In the genomic region with DNA sequence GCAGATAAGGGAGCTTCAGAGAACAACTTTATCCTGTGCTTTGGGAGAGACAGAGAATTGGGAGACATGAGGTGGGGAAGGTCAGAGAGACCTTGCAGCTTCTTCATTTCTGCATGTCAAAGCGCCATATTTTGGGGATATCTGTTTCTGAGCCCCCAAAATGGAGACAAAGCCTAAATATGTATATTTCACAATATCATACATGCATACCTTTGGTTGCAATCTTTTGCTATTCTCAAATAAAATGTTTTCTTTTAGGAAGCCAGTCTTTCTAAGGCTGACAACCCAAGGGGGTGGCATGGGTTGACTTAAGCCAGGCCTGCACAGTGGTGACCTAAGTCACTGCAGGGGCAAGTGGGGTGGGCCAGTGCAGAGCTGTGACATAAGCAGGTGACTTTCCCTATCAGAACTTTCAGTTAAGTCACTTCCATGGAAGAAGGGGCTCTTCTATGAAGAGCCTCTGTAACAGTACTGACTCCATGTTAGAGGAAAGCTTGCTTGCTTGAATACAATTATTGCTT, we compare ENCODE assay signal across 15 cellular contexts. TPM values are rescaled to one million over a fixed set of nuclear protein-coding genes. Genes with fewer than 3 reads are reported as not detected.
DNase-seq lines count a peak whose midpoint lies in the region; ATAC-seq, FAIRE-seq and TF ChIP-seq lines count a peak whose summit lies in the region.
"Had no signal": no experiment of that assay in that cellular context is flagged by ENCODE, and none has a peak within 500 bp of the region (broad histone marks: within the 10 kb centered on the region; RNA-seq: fewer than 3 reads in every experiment).

No MANE protein-coding gene starts in this region.

- H3K27me3 ChIP-seq in HepG2 (ENCODE audit: control insufficient read depth in 1 of 2, insufficient read depth in 2 of 2, low read length in 2 of 2) (no peaks in the 10 kb centered on the region), right lobe of liver (no peaks in the 10 kb centered on the region), endodermal cell (ENCODE audit: control insufficient read depth, insufficient read depth, low read length, poor library complexity, severe bottlenecking) (no peaks in the 10 kb centered on the region)

- H3K4me3 ChIP-seq in HepG2 (replicated peaks in 1 of 3; ENCODE audit: insufficient read depth in 1 of 3, low read depth in 2 of 3, low read length in 3 of 3) (no peak overlapping the region), right lobe of liver (no peak overlapping the region), endodermal cell (ENCODE audit: low read length) (peak overlapping the region; percentile 69)
- H3K4me3 ChIP-seq: A549 had no signal

- ATAC-seq in HepG2 (peak; percentile 41; the same call in 1 of the 3 replicates), right lobe of liver (no peak), GM19397 (IDR thresholded peaks at IDR 0.05; ENCODE audit: unreplicated experiment) (no peak)
- ATAC-seq: A549 had no signal

- H3K4me1 ChIP-seq in HepG2 (ENCODE audit: insufficient read depth, low read length) = peaks cover 14% of the 10 kb centered on the region
- no peaks in the 10 kb centered on the region for H3K4me1 ChIP-seq in right lobe of liver
- H3K4me1 ChIP-seq in endodermal cell (ENCODE audit: control insufficient read depth, insufficient read depth, low read length) = peaks cover 26% of the 10 kb centered on the region
- H3K4me1 ChIP-seq: A549 had no signal

- CTCF ChIA-PET in HepG2 (lab: Yijun Ruan, JAX; ENCODE audit: low intra/inter-chr PET ratio, low total read pairs) = no interaction called here

- TF ChIP-seq RAD21 in HepG2 (CRISPR knock-in tag; IDR thresholded peaks at IDR 0.05) = no peak

- 0% methylated on average over 1 of the region's 1 CpG for WGBS in HepG2 (ENCODE audit: low lambda C conversion rate)
- WGBS in right lobe of liver (ENCODE audit: insufficient coverage, low coverage, low lambda C conversion rate, missing lambda C conversion rate) = 78% methylated on average over 1 of the region's 1 CpG
- 59% methylated on average over 1 of the region's 1 CpG; no CpG with 5 or more reads in 1 of the 2 experiments for WGBS in endodermal cell (ENCODE audit: insufficient coverage in 1 of 2, insufficient read length in 1 of 2), 2 experiments

- H3K4me2 ChIP-seq in HepG2 (ENCODE audit: low read depth, low read length) = no peak overlapping the region
- H3K4me2 ChIP-seq: A549 had no signal

- no TSS peak for BruUV-seq in HepG2 (replicated peaks; lab: Mats Ljungman, UMichigan)

- TF ChIP-seq CTCF in HepG2 (CRISPR knock-in tag; IDR thresholded peaks at IDR 0.05) = no peak
- TF ChIP-seq CTCF in right lobe of liver (IDR thresholded peaks at IDR 0.05) = no peak
- no peak for TF ChIP-seq CTCF in endodermal cell (conservative IDR thresholded peaks at IDR 0.05)

- DNase-seq in HepG2 (ENCODE audit: low spot score) (no peak), right lobe of liver (no peak), endodermal cell (no peak)
- DNase-seq in stimulated activated CD4-positive, alpha-beta T cell treated with anti-CD3 and anti-CD28 coated beads, Interleukin-4, amount 100 ng/mL, for 1 hour = no peak
- DNase-seq: AML-193; CD4-positive, alpha-beta T cell; DMS153; DMS79; GDM1; GOT3; H7 had no signal

- no peak for FAIRE-seq in HepG2 (lab: Jason Lieb, UNC)
- FAIRE-seq: A549 had no signal

- H3K27me3 Mint-ChIP-seq in endodermal cell (ENCODE audit: insufficient read depth) = peaks cover 27% of the 10 kb centered on the region

- H2AFZ ChIP-seq in HepG2 (ENCODE audit: low read length) = no peak overlapping the region

- TF ChIP-seq POLR2A in HepG2 (IDR thresholded peaks at IDR 0.05; ENCODE audit: insufficient read depth in 1 of 2, low read depth in 2 of 2, low read length in 2 of 2) (no peak), right lobe of liver (IDR thresholded peaks at IDR 0.05) (no peak)

- H3K36me3 ChIP-seq in HepG2 (replicated peaks in 1 of 2; ENCODE audit: control insufficient read depth in 1 of 2, insufficient read depth in 2 of 2, low read length in 2 of 2) (no peaks in the 10 kb centered on the region), right lobe of liver (no peaks in the 10 kb centered on the region), endodermal cell (ENCODE audit: control insufficient read depth, insufficient read depth, low read length) (no peaks in the 10 kb centered on the region)

- intact Hi-C loops in HepG2 (cut with micrococcal nuclease; ENCODE audit: unreplicated experiment) (no loop called here), right lobe of liver (cut with DNase I) (no loop called here)

- H3K9me3 Mint-ChIP-seq in endodermal cell = peaks cover 35% of the 10 kb centered on the region
- H3K9me3 Mint-ChIP-seq: CD4-positive, alpha-beta T cell had no signal

- TF ChIP-seq EP300 in HepG2 (IDR thresholded peaks at IDR 0.05; ENCODE audit: low read depth in 2 of 2, low read length in 2 of 2) = no peak
- no peak for TF ChIP-seq EP300 in HepG2 (CRISPR knock-in tag; IDR thresholded peaks at IDR 0.05; ENCODE audit: borderline replicate concordance)

- H4K20me1 ChIP-seq in HepG2 (ENCODE audit: insufficient read depth, low read length) = no peaks in the 10 kb centered on the region

- H3K9ac ChIP-seq in HepG2 (ENCODE audit: insufficient read depth, low read depth, low read length) (no peak overlapping the region), endodermal cell (ENCODE audit: extremely low read depth, low read length, poor library complexity, severe bottlenecking) (no peak overlapping the region)

- H3K27ac Mint-ChIP-seq in endodermal cell = no peak overlapping the region
- H3K27ac Mint-ChIP-seq: CD4-positive, alpha-beta T cell had no signal

- H3K9me3 ChIP-seq in HepG2 (ENCODE audit: low read length) (peaks cover 8% of the 10 kb centered on the region), right lobe of liver (no peaks in the 10 kb centered on the region), endodermal cell (ENCODE audit: control insufficient read depth, low read length) (peaks cover 49% of the 10 kb centered on the region)

- POLR2A ChIA-PET in HepG2 (lab: Yijun Ruan, JAX) = interaction anchor here (0.9 to 3.7 kb wide), 3 partner anchors 13 to 42 kb away, joined by 4 to 12 read pairs (median 11); partner anchors contain the start of gene IBA57

- in situ Hi-C loops in HepG2 (cut with HindIII; ENCODE audit: extremely low pct_ligation_motif_present, low pct_unique_long_range_greater_than_20kb) = no loop called here

- H3K27ac ChIP-seq in HepG2 (ENCODE audit: extremely low read length, insufficient read depth, low read length) (no peak overlapping the region), right lobe of liver (no peak overlapping the region), endodermal cell (ENCODE audit: low read depth, low read length) (no peak overlapping the region)
- H3K27ac ChIP-seq: 22Rv1, A549, C4-2B had no signal

- H3K4me3 Mint-ChIP-seq in endodermal cell = peak overlapping the region; percentile 24
- H3K4me3 Mint-ChIP-seq: CD4-positive, alpha-beta T cell had no signal

- H3K36me3 Mint-ChIP-seq in endodermal cell (ENCODE audit: low read depth) = peaks cover 3% of the 10 kb centered on the region

- H3K79me2 ChIP-seq in HepG2 (ENCODE audit: insufficient read depth, low read length) = no peaks in the 10 kb centered on the region

- H3K4me1 Mint-ChIP-seq in endodermal cell = peaks cover 36% of the 10 kb centered on the region

RNA-seq across cellular contexts. Expression of gene MRPL55, which starts 13.9 kb away (rescaled TPM):
- total RNA-seq in HepG2 (2016; rRNA removed; fragmentation: Illumina TruSeq; extraction: Trizol) = 92.9 and 97.9 TPM in 2 replicates
- 49.0 and 60.3 TPM in 2 replicates for total RNA-seq in HepG2 (2016; cell fraction: cytosol; rRNA removed; fragmentation: Illumina TruSeq; extraction: Trizol; ENCODE audit: low read depth)
- total RNA-seq in HepG2 (2016; cell fraction: insoluble cytoplasmic fraction; rRNA removed; fragmentation: Illumina TruSeq; extraction: Trizol) = 86.6 and 104 TPM in 2 replicates
- 54.0 and 72.4 TPM in 2 replicates for total RNA-seq in HepG2 (2016; cell fraction: membrane; rRNA removed; fragmentation: Illumina TruSeq; extraction: Trizol)
- total RNA-seq in HepG2 (2016; cell fraction: nucleus; rRNA removed; fragmentation: Illumina TruSeq; extraction: Trizol) = 52.4 and 56.0 TPM in 2 replicates
- 58.6 and 74.8 TPM in 2 replicates for polyA plus RNA-seq in HepG2 (2011; rRNA removed)
- polyA plus RNA-seq in HepG2 (2011; cell fraction: cytosol; rRNA removed) = 43.3 and 107 TPM in 2 replicates
- polyA plus RNA-seq in HepG2 (2011; cell fraction: nucleus; rRNA removed) = 195 and 229 TPM in 2 replicates
- polyA plus RNA-seq in HepG2 (2012) = 31.6 and 40.6 TPM in 2 replicates
- polyA plus RNA-seq in HepG2 (2016; cell fraction: cytosol; fragmentation: Illumina TruSeq; extraction: Trizol; ENCODE audit: low read depth) = 37.6 and 50.2 TPM in 2 replicates
- polyA plus RNA-seq in HepG2 (2016; cell fraction: insoluble cytoplasmic fraction; fragmentation: Illumina TruSeq; extraction: Trizol; ENCODE audit: low read depth) = 96.5 and 99.2 TPM in 2 replicates
- 41.3 and 57.8 TPM in 2 replicates for polyA plus RNA-seq in HepG2 (2016; cell fraction: membrane; fragmentation: Illumina TruSeq; extraction: Trizol; ENCODE audit: low read depth)
- polyA plus RNA-seq in HepG2 (2016; cell fraction: nucleus; fragmentation: Illumina TruSeq; extraction: Trizol; ENCODE audit: insufficient read depth, low read depth) = 81.1 and 106 TPM in 2 replicates
- polyA minus RNA-seq in HepG2 (2011; rRNA and poly(A)+ RNA removed; ENCODE audit: low replicate concordance) = 52.6 and 85.2 TPM in 2 replicates
- polyA minus RNA-seq in HepG2 (2011; cell fraction: cytosol; rRNA and poly(A)+ RNA removed) = 25.1 and 31.5 TPM in 2 replicates
- 29.2 and 32.2 TPM in 2 replicates for polyA minus RNA-seq in HepG2 (2011; cell fraction: nucleus; rRNA and poly(A)+ RNA removed)
- 10 to 100 TPM; 24.2 to 75.9 (median 38.0) TPM for total RNA-seq in right lobe of liver
- 10 to 100 TPM; 57.6 to 66.7 TPM for total RNA-seq in endodermal cell
- 72.3 TPM for polyA plus RNA-seq in endodermal cell (2013, experiment 1 of 2)
- 52.9 TPM for polyA plus RNA-seq in endodermal cell (2013, experiment 2 of 2)

RNA-seq across cellular contexts. Expression of gene GUK1, which starts 17.1 kb away (rescaled TPM):
- total RNA-seq in HepG2 (2016; rRNA removed; fragmentation: Illumina TruSeq; extraction: Trizol) (82.7 and 116 TPM in 2 replicates), right lobe of liver (100 to 1,000 TPM in 4 of 6 experiments, 10 to 100 TPM in 2; 78.0 to 235 (median 108) TPM), endodermal cell (100 to 1,000 TPM; 110 to 112 TPM)
- 772 and 776 TPM in 2 replicates for total RNA-seq in HepG2 (2016; cell fraction: cytosol; rRNA removed; fragmentation: Illumina TruSeq; extraction: Trizol; ENCODE audit: low read depth)
- total RNA-seq in HepG2 (2016; cell fraction: insoluble cytoplasmic fraction; rRNA removed; fragmentation: Illumina TruSeq; extraction: Trizol) = 78.9 and 120 TPM in 2 replicates
- total RNA-seq in HepG2 (2016; cell fraction: membrane; rRNA removed; fragmentation: Illumina TruSeq; extraction: Trizol) = 448 and 476 TPM in 2 replicates
- total RNA-seq in HepG2 (2016; cell fraction: nucleus; rRNA removed; fragmentation: Illumina TruSeq; extraction: Trizol) = 51.4 and 56.9 TPM in 2 replicates
- 154 and 205 TPM in 2 replicates for polyA plus RNA-seq in HepG2 (2011; rRNA removed)
- 228 and 301 TPM in 2 replicates for polyA plus RNA-seq in HepG2 (2011; cell fraction: cytosol; rRNA removed)
- polyA plus RNA-seq in HepG2 (2011; cell fraction: nucleus; rRNA removed) = 387 and 492 TPM in 2 replicates
- 58.4 and 85.4 TPM in 2 replicates for polyA plus RNA-seq in HepG2 (2012)
- 764 and 775 TPM in 2 replicates for polyA plus RNA-seq in HepG2 (2016; cell fraction: cytosol; fragmentation: Illumina TruSeq; extraction: Trizol; ENCODE audit: low read depth)
- polyA plus RNA-seq in HepG2 (2016; cell fraction: insoluble cytoplasmic fraction; fragmentation: Illumina TruSeq; extraction: Trizol; ENCODE audit: low read depth) = 78.9 and 87.4 TPM in 2 replicates
- polyA plus RNA-seq in HepG2 (2016; cell fraction: membrane; fragmentation: Illumina TruSeq; extraction: Trizol; ENCODE audit: low read depth) = 402 and 423 TPM in 2 replicates
- polyA plus RNA-seq in HepG2 (2016; cell fraction: nucleus; fragmentation: Illumina TruSeq; extraction: Trizol; ENCODE audit: insufficient read depth, low read depth) = 119 and 120 TPM in 2 replicates
- polyA minus RNA-seq in HepG2 (2011; rRNA and poly(A)+ RNA removed; ENCODE audit: low replicate concordance) = 81.2 and 86.5 TPM in 2 replicates
- polyA minus RNA-seq in HepG2 (2011; cell fraction: cytosol; rRNA and poly(A)+ RNA removed) = 31.2 and 41.7 TPM in 2 replicates
- polyA minus RNA-seq in HepG2 (2011; cell fraction: nucleus; rRNA and poly(A)+ RNA removed) = 52.1 and 60.5 TPM in 2 replicates
- 121 TPM for polyA plus RNA-seq in endodermal cell (2013, experiment 1 of 2)
- polyA plus RNA-seq in endodermal cell (2013, experiment 2 of 2) = 115 TPM

RNA-seq across cellular contexts. Expression of gene C1orf35, which starts 19.9 kb away (rescaled TPM):
- 14.2 and 19.3 TPM in 2 replicates for total RNA-seq in HepG2 (2016; rRNA removed; fragmentation: Illumina TruSeq; extraction: Trizol)
- total RNA-seq in HepG2 (2016; cell fraction: cytosol; rRNA removed; fragmentation: Illumina TruSeq; extraction: Trizol; ENCODE audit: low read depth) = 3.6 and 3.9 TPM in 2 replicates
- total RNA-seq in HepG2 (2016; cell fraction: insoluble cytoplasmic fraction; rRNA removed; fragmentation: Illumina TruSeq; extraction: Trizol) = 12.7 and 19.3 TPM in 2 replicates
- total RNA-seq in HepG2 (2016; cell fraction: membrane; rRNA removed; fragmentation: Illumina TruSeq; extraction: Trizol) = 5.2 and 7.7 TPM in 2 replicates
- total RNA-seq in HepG2 (2016; cell fraction: nucleus; rRNA removed; fragmentation: Illumina TruSeq; extraction: Trizol) = 10.2 and 14.8 TPM in 2 replicates
- 8.1 and 8.8 TPM in 2 replicates for polyA plus RNA-seq in HepG2 (2011; rRNA removed)
- polyA plus RNA-seq in HepG2 (2011; cell fraction: cytosol; rRNA removed) = 5.5 and 9.0 TPM in 2 replicates
- 34.5 and 36.2 TPM in 2 replicates for polyA plus RNA-seq in HepG2 (2011; cell fraction: nucleus; rRNA removed)
- 6.8 and 7.0 TPM in 2 replicates for polyA plus RNA-seq in HepG2 (2012)
- polyA plus RNA-seq in HepG2 (2016; cell fraction: cytosol; fragmentation: Illumina TruSeq; extraction: Trizol; ENCODE audit: low read depth) = 2.9 and 3.3 TPM in 2 replicates
- polyA plus RNA-seq in HepG2 (2016; cell fraction: insoluble cytoplasmic fraction; fragmentation: Illumina TruSeq; extraction: Trizol; ENCODE audit: low read depth) = 14.4 and 15.4 TPM in 2 replicates
- polyA plus RNA-seq in HepG2 (2016; cell fraction: membrane; fragmentation: Illumina TruSeq; extraction: Trizol; ENCODE audit: low read depth) = 4.2 TPM in 2 replicates
- polyA plus RNA-seq in HepG2 (2016; cell fraction: nucleus; fragmentation: Illumina TruSeq; extraction: Trizol; ENCODE audit: insufficient read depth, low read depth) = 35.0 and 36.9 TPM in 2 replicates
- polyA minus RNA-seq in HepG2 (2011; rRNA and poly(A)+ RNA removed; ENCODE audit: low replicate concordance) = 3.9 and 4.2 TPM in 2 replicates
- polyA minus RNA-seq in HepG2 (2011; cell fraction: cytosol; rRNA and poly(A)+ RNA removed) = 1.2 and 2.6 TPM in 2 replicates
- polyA minus RNA-seq in HepG2 (2011; cell fraction: nucleus; rRNA and poly(A)+ RNA removed) = 2.7 and 3.4 TPM in 2 replicates
- total RNA-seq in right lobe of liver = 1 to 10 TPM; 3.4 to 6.3 (median 5.2) TPM
- 10 to 100 TPM; 31.6 to 34.0 TPM for total RNA-seq in endodermal cell
- 27.6 TPM for polyA plus RNA-seq in endodermal cell (2013, experiment 1 of 2)
- polyA plus RNA-seq in endodermal cell (2013, experiment 2 of 2) = 24.7 TPM

RNA-seq across cellular contexts. Expression of gene GJC2, which starts 26.7 kb away (rescaled TPM):
- total RNA-seq in HepG2 (2016; rRNA removed; fragmentation: Illumina TruSeq; extraction: Trizol) (1.6 and 3.8 TPM in 2 replicates), right lobe of liver (under 1 TPM in 5 of 6 experiments, not detected in 1; 0.12 to 0.44 (median 0.16) TPM), endodermal cell (under 1 TPM; 0.53 to 0.60 TPM)
- total RNA-seq in HepG2 (2016; cell fraction: cytosol; rRNA removed; fragmentation: Illumina TruSeq; extraction: Trizol; ENCODE audit: low read depth) = 0.79 and 1.0 TPM in 2 replicates
- 1.5 and 3.8 TPM in 2 replicates for total RNA-seq in HepG2 (2016; cell fraction: insoluble cytoplasmic fraction; rRNA removed; fragmentation: Illumina TruSeq; extraction: Trizol)
- 1.4 and 2.0 TPM in 2 replicates for total RNA-seq in HepG2 (2016; cell fraction: membrane; rRNA removed; fragmentation: Illumina TruSeq; extraction: Trizol)
- 2.3 and 2.4 TPM in 2 replicates for total RNA-seq in HepG2 (2016; cell fraction: nucleus; rRNA removed; fragmentation: Illumina TruSeq; extraction: Trizol)
- polyA plus RNA-seq in HepG2 (2011; rRNA removed) = 1.6 and 2.5 TPM in 2 replicates
- 1.4 and 3.3 TPM in 2 replicates for polyA plus RNA-seq in HepG2 (2011; cell fraction: cytosol; rRNA removed)
- 3.1 and 3.8 TPM in 2 replicates for polyA plus RNA-seq in HepG2 (2011; cell fraction: nucleus; rRNA removed)
- 2.5 and 2.9 TPM in 2 replicates for polyA plus RNA-seq in HepG2 (2012)
- polyA plus RNA-seq in HepG2 (2016; cell fraction: cytosol; fragmentation: Illumina TruSeq; extraction: Trizol; ENCODE audit: low read depth) = 0.48 and 0.51 TPM in 2 replicates
- polyA plus RNA-seq in HepG2 (2016; cell fraction: insoluble cytoplasmic fraction; fragmentation: Illumina TruSeq; extraction: Trizol; ENCODE audit: low read depth) = 1.7 and 1.8 TPM in 2 replicates
- polyA plus RNA-seq in HepG2 (2016; cell fraction: membrane; fragmentation: Illumina TruSeq; extraction: Trizol; ENCODE audit: low read depth) = 1.2 and 1.3 TPM in 2 replicates
- 3.1 and 3.7 TPM in 2 replicates for polyA plus RNA-seq in HepG2 (2016; cell fraction: nucleus; fragmentation: Illumina TruSeq; extraction: Trizol; ENCODE audit: insufficient read depth, low read depth)
- 0.65 and 7.9 TPM in 2 replicates for polyA minus RNA-seq in HepG2 (2011; rRNA and poly(A)+ RNA removed; ENCODE audit: low replicate concordance)
- polyA minus RNA-seq in HepG2 (2011; cell fraction: cytosol; rRNA and poly(A)+ RNA removed) = 2.4 and 5.1 TPM in 2 replicates
- polyA minus RNA-seq in HepG2 (2011; cell fraction: nucleus; rRNA and poly(A)+ RNA removed) = 2.4 and 2.7 TPM in 2 replicates
- polyA plus RNA-seq in endodermal cell (2013, experiment 1 of 2) = 0.71 TPM
- polyA plus RNA-seq in endodermal cell (2013, experiment 2 of 2) = 0.37 TPM

RNA-seq across cellular contexts. Expression of gene ARF1, which starts 40.5 kb away (rescaled TPM):
- total RNA-seq in HepG2 (2016; rRNA removed; fragmentation: Illumina TruSeq; extraction: Trizol) = 186 and 210 TPM in 2 replicates
- 81.7 and 86.1 TPM in 2 replicates for total RNA-seq in HepG2 (2016; cell fraction: cytosol; rRNA removed; fragmentation: Illumina TruSeq; extraction: Trizol; ENCODE audit: low read depth)
- 189 and 192 TPM in 2 replicates for total RNA-seq in HepG2 (2016; cell fraction: insoluble cytoplasmic fraction; rRNA removed; fragmentation: Illumina TruSeq; extraction: Trizol)
- 147 and 149 TPM in 2 replicates for total RNA-seq in HepG2 (2016; cell fraction: membrane; rRNA removed; fragmentation: Illumina TruSeq; extraction: Trizol)
- 107 and 112 TPM in 2 replicates for total RNA-seq in HepG2 (2016; cell fraction: nucleus; rRNA removed; fragmentation: Illumina TruSeq; extraction: Trizol)
- 327 and 337 TPM in 2 replicates for polyA plus RNA-seq in HepG2 (2011; rRNA removed)
- polyA plus RNA-seq in HepG2 (2011; cell fraction: cytosol; rRNA removed) = 324 and 458 TPM in 2 replicates
- 231 and 250 TPM in 2 replicates for polyA plus RNA-seq in HepG2 (2011; cell fraction: nucleus; rRNA removed)
- polyA plus RNA-seq in HepG2 (2012) = 231 and 263 TPM in 2 replicates
- 82.3 and 83.9 TPM in 2 replicates for polyA plus RNA-seq in HepG2 (2016; cell fraction: cytosol; fragmentation: Illumina TruSeq; extraction: Trizol; ENCODE audit: low read depth)
- polyA plus RNA-seq in HepG2 (2016; cell fraction: insoluble cytoplasmic fraction; fragmentation: Illumina TruSeq; extraction: Trizol; ENCODE audit: low read depth) = 300 and 336 TPM in 2 replicates
- 127 and 132 TPM in 2 replicates for polyA plus RNA-seq in HepG2 (2016; cell fraction: membrane; fragmentation: Illumina TruSeq; extraction: Trizol; ENCODE audit: low read depth)
- 254 and 261 TPM in 2 replicates for polyA plus RNA-seq in HepG2 (2016; cell fraction: nucleus; fragmentation: Illumina TruSeq; extraction: Trizol; ENCODE audit: insufficient read depth, low read depth)
- polyA minus RNA-seq in HepG2 (2011; rRNA and poly(A)+ RNA removed; ENCODE audit: low replicate concordance) = 586 and 708 TPM in 2 replicates
- 237 and 248 TPM in 2 replicates for polyA minus RNA-seq in HepG2 (2011; cell fraction: cytosol; rRNA and poly(A)+ RNA removed)
- 85.8 and 86.9 TPM in 2 replicates for polyA minus RNA-seq in HepG2 (2011; cell fraction: nucleus; rRNA and poly(A)+ RNA removed)
- total RNA-seq in right lobe of liver = 100 to 1,000 TPM; 143 to 261 (median 193) TPM
- 100 to 1,000 TPM; 322 to 372 TPM for total RNA-seq in endodermal cell
- 397 TPM for polyA plus RNA-seq in endodermal cell (2013, experiment 1 of 2)
- 397 TPM for polyA plus RNA-seq in endodermal cell (2013, experiment 2 of 2)
